Comparison of ENCODE assay signal across 1 cellular context in genomic region chr2:34627003-34627402, GRCh38.
TF ChIP-seq lines count a peak whose summit lies in the region.

No MANE protein-coding gene starts in this region.

TF ChIP-seq in HepG2, 621 proteins besides CTCF, POLR2A, EP300 and RAD21 (continued from another document):
- no peak for TF ChIP-seq RERE (CRISPR knock-in tag; IDR thresholded peaks at IDR 0.05; ENCODE audit: low read depth)
- TF ChIP-seq KIAA2018 (CRISPR knock-in tag; IDR thresholded peaks at IDR 0.05; ENCODE audit: borderline replicate concordance): no peak
- no peak for TF ChIP-seq ZNF292 (CRISPR knock-in tag; IDR thresholded peaks at IDR 0.05; ENCODE audit: borderline replicate concordance, low read depth)
- no peak for TF ChIP-seq ZFP41 (CRISPR knock-in tag; IDR thresholded peaks at IDR 0.05; ENCODE audit: borderline replicate concordance)
- no peak for TF ChIP-seq SIN3A (IDR thresholded peaks at IDR 0.05; ENCODE audit: borderline replicate concordance, low read depth, low read length)
- TF ChIP-seq ZNF678 (CRISPR knock-in tag; IDR thresholded peaks at IDR 0.05): no peak
- no peak for TF ChIP-seq ZNF512 (CRISPR knock-in tag; IDR thresholded peaks at IDR 0.05)
- TF ChIP-seq SALL2 (CRISPR knock-in tag; IDR thresholded peaks at IDR 0.05): no peak
- TF ChIP-seq GTF2F1 (IDR thresholded peaks at IDR 0.05; ENCODE audit: low read length): no peak
- no peak for TF ChIP-seq PHF8 (CRISPR knock-in tag; IDR thresholded peaks at IDR 0.05)
- TF ChIP-seq MAX (IDR thresholded peaks at IDR 0.05): no peak
- TF ChIP-seq PCBP1 (IDR thresholded peaks at IDR 0.05; ENCODE audit: borderline replicate concordance, low read depth, low read length): no peak
- TF ChIP-seq MEIS1 (CRISPR knock-in tag; IDR thresholded peaks at IDR 0.05; ENCODE audit: borderline replicate concordance): no peak
- no peak for TF ChIP-seq FOXA1 (IDR thresholded peaks at IDR 0.05)
- TF ChIP-seq FOXA1 (CRISPR knock-in tag; IDR thresholded peaks at IDR 0.05): no peak
- TF ChIP-seq AGO2 (optimal IDR thresholded peaks at IDR 0.05; ENCODE audit: low read depth, low read length): no peak
- TF ChIP-seq ZNF446 (CRISPR knock-in tag; IDR thresholded peaks at IDR 0.05): no peak
- no peak for TF ChIP-seq ZBTB2 (CRISPR knock-in tag; IDR thresholded peaks at IDR 0.05; ENCODE audit: low read depth)
- TF ChIP-seq TFDP1 (CRISPR knock-in tag; IDR thresholded peaks at IDR 0.05; ENCODE audit: borderline replicate concordance): no peak
